In the genomic region with DNA sequence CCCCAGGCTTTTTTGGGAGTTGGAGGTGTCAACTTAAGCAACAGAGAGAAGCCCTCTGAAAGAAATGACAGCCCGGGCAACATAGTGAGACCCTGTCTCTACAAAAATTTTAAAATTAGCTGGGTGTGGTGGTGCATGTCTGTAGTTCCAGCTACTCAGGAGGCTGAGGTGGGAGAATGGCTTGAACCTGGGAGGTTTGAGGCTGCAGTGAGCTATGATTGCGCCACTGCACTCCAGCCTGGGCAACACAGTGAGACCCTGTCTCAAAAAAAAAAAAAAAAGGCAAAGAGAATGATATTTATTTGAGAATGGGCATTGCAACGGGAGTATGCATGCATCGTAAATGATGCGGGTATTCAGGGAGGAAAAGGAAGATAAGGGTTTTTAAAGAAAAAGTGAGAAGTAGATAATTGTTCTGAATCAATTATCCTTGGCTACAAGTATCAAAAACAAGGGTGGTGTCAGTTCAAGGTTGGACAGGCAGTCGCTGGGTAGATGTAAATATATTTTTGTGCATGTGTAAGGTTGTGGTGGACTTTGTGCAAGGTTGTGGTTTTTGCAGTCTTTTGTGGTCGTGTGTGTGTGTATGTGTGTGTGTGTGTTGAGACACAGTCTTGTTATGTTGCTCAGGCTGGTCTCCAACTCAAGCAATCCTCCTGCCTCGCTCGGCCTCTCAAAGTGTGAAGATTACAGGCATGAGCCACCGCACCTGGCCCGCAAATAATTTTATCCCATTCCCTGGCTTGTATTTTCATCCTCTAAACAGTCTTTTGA, we compare ENCODE assay signal across 24 cellular contexts.
"Had no signal": no experiment of that assay in that cellular context is flagged by ENCODE, and none has a peak within 500 bp of the region (broad histone marks: within the 10 kb centered on the region; RNA-seq: fewer than 3 reads in every experiment).

No MANE protein-coding gene starts in this region.

- H3K9me3 ChIP-seq: esophagus muscularis mucosa, spleen, tibial artery had no signal

- H3K27ac Mint-ChIP-seq: activated CD4-positive, alpha-beta memory T cell treated with anti-CD3 and anti-CD28 coated beads for 36 hours; activated naive CD4-positive, alpha-beta T cell treated with anti-CD3 and anti-CD28 coated beads, Interleukin-2, amount 50 U/mL, for 72 hours; activated T-helper 1 cell treated with anti-CD3 and anti-CD28 coated beads, Interleukin-12 subunit alpha, Interleukin-12 subunit beta, Interleukin-2, Interleukin-4 antibody, amounts not matched to agents 30 ng/mL and 10 ng/mL and 1 ng/mL, durations not matched to agents 14 hours and 24 hours and 36 hours; dendritic cell treated with granulocyte-macrophage colony-stimulating factor and Interleukin-4, amounts not matched to agents 40 ng/mL and 50 ng/mL, for 4 days; natural killer cell treated with Interleukin-12 subunit alpha and Interleukin-12 subunit beta and Interleukin-15 and Interleukin-18, amount 100 ng/mL, for 72 hours had no signal

- H3K27me3 ChIP-seq: cardiac muscle cell had no signal

- H3K4me1 ChIP-seq: esophagus muscularis mucosa, heart right ventricle, tibial artery had no signal

- H3K36me3 Mint-ChIP-seq: activated CD4-positive, alpha-beta memory T cell treated with anti-CD3 and anti-CD28 coated beads for 36 hours; activated naive CD4-positive, alpha-beta T cell treated with anti-CD3 and anti-CD28 coated beads, Interleukin-2, amount 50 U/mL, for 72 hours; natural killer cell treated with Interleukin-12 subunit alpha and Interleukin-12 subunit beta and Interleukin-15 and Interleukin-18, amount 100 ng/mL, for 72 hours had no signal

- H3K4me3 Mint-ChIP-seq: activated CD4-positive, alpha-beta memory T cell treated with anti-CD3 and anti-CD28 coated beads for 36 hours; activated T-helper 1 cell treated with anti-CD3 and anti-CD28 coated beads, Interleukin-12 subunit alpha, Interleukin-12 subunit beta, Interleukin-2, Interleukin-4 antibody, amounts not matched to agents 30 ng/mL and 10 ng/mL and 1 ng/mL, durations not matched to agents 14 hours and 24 hours and 36 hours; dendritic cell treated with granulocyte-macrophage colony-stimulating factor and Interleukin-4, amounts not matched to agents 40 ng/mL and 50 ng/mL, for 4 days; natural killer cell treated with Interleukin-12 subunit alpha and Interleukin-12 subunit beta and Interleukin-15 and Interleukin-18, amount 100 ng/mL, for 72 hours had no signal

- FAIRE-seq: endothelial cell of umbilical vein, urothelium cell line had no signal

- H3K9me3 Mint-ChIP-seq: activated CD4-positive, alpha-beta memory T cell treated with anti-CD3 and anti-CD28 coated beads for 36 hours; activated naive CD4-positive, alpha-beta T cell treated with anti-CD3 and anti-CD28 coated beads, Interleukin-2, amount 50 U/mL, for 72 hours; activated T-helper 1 cell treated with anti-CD3 and anti-CD28 coated beads, Interleukin-12 subunit alpha, Interleukin-12 subunit beta, Interleukin-2, Interleukin-4 antibody, amounts not matched to agents 30 ng/mL and 10 ng/mL and 1 ng/mL, durations not matched to agents 14 hours and 24 hours and 36 hours; dendritic cell treated with granulocyte-macrophage colony-stimulating factor and Interleukin-4, amounts not matched to agents 40 ng/mL and 50 ng/mL, for 4 days; natural killer cell treated with Interleukin-12 subunit alpha and Interleukin-12 subunit beta and Interleukin-15 and Interleukin-18, amount 100 ng/mL, for 72 hours had no signal

- ATAC-seq: activated naive CD4-positive, alpha-beta T cell treated with anti-CD3 and anti-CD28 coated beads, Interleukin-2, amount 50 U/mL, for 72 hours; heart right ventricle; left cardiac atrium had no signal

- H3K27ac ChIP-seq: cardiac muscle cell, esophagus muscularis mucosa, heart right ventricle, spleen, tibial artery, WERI-Rb-1 had no signal

- H3K4me3 ChIP-seq: cardiac muscle cell, esophagus muscularis mucosa, heart right ventricle, spleen, tibial artery had no signal

- H3K36me3 ChIP-seq: cardiac muscle cell, esophagus muscularis mucosa, heart right ventricle, spleen, tibial artery, WERI-Rb-1 had no signal

- DNase-seq: activated CD4-positive, alpha-beta memory T cell treated with anti-CD3 and anti-CD28 coated beads for 36 hours; activated CD4-positive, alpha-beta T cell treated with anti-CD3 and anti-CD28 coated beads for 4 hours; activated gamma-delta T cell treated with Interleukin-2 at 50 U/mL for 16 hours; activated T-cell treated with anti-CD3 and anti-CD28 coated beads for 4 hours; amygdala; effector CD8-positive, alpha-beta T cell; heart right ventricle; left cardiac atrium; mesendoderm; nucleus accumbens; spleen; stimulated activated CD4-positive, alpha-beta T cell treated with anti-CD3 and anti-CD28 coated beads, Interleukin-4, amount 100 ng/mL, for 4 hours; stimulated activated naive CD4-positive, alpha-beta T cell; substantia nigra; tibial artery; WERI-Rb-1 had no signal
